In genomic region chr18:5036523-5036922, GRCh38 we compare ENCODE assay signal across 22 cellular contexts.
"Had no signal": no experiment of that assay in that cellular context is flagged by ENCODE, and none has a peak within 500 bp of the region (broad histone marks: within the 10 kb centered on the region; RNA-seq: fewer than 3 reads in every experiment).

No MANE protein-coding gene starts in this region.

- ATAC-seq: effector memory CD8-positive, alpha-beta T cell; left cardiac atrium; left lung; naive thymus-derived CD4-positive, alpha-beta T cell; stimulated activated effector memory CD8-positive, alpha-beta T cell treated with anti-CD3 and anti-CD28 coated beads, Interleukin-12 subunit alpha, Interleukin-12 subunit beta, amount 100 ng/mL, for 72 hours had no signal

- H3K27ac Mint-ChIP-seq: effector memory CD8-positive, alpha-beta T cell; naive thymus-derived CD4-positive, alpha-beta T cell; nephron; stimulated activated effector memory CD8-positive, alpha-beta T cell treated with anti-CD3 and anti-CD28 coated beads, Interleukin-12 subunit alpha, Interleukin-12 subunit beta, amount 100 ng/mL, for 72 hours had no signal

- H3K27ac ChIP-seq: left lung, prostate gland, right atrium auricular region, sigmoid colon, stomach, thyroid gland, vagina had no signal

- H3K36me3 Mint-ChIP-seq: naive thymus-derived CD4-positive, alpha-beta T cell; stimulated activated effector memory CD8-positive, alpha-beta T cell treated with anti-CD3 and anti-CD28 coated beads, Interleukin-12 subunit alpha, Interleukin-12 subunit beta, amount 100 ng/mL, for 72 hours had no signal

- H3K36me3 ChIP-seq: left lung, prostate gland, right atrium auricular region, sigmoid colon, stomach, thyroid gland, vagina had no signal

- H3K4me1 ChIP-seq: left lung, prostate gland, right atrium auricular region, sigmoid colon, stomach, thyroid gland, vagina had no signal

- FAIRE-seq: frontal cortex, islet of Langerhans had no signal

- H3K9me3 ChIP-seq: prostate gland, thyroid gland, vagina had no signal

- H3K4me3 ChIP-seq: left lung, prostate gland, right atrium auricular region, sigmoid colon, stomach, thyroid gland, vagina had no signal

- DNase-seq: cortex of kidney; effector memory CD8-positive, alpha-beta T cell; left cardiac atrium; left lung; mesenchymal stem cell; midbrain; naive thymus-derived CD4-positive, alpha-beta T cell; nucleus accumbens; sigmoid colon; stimulated activated CD4-positive, alpha-beta T cell treated with anti-CD3 and anti-CD28 coated beads, Interleukin-2, amount 100 ng/mL, for 24 hours; stimulated activated CD4-positive, alpha-beta T cell treated with anti-CD3 and anti-CD28 coated beads, Interleukin-4, amount 100 ng/mL, for 24 hours; stimulated activated naive CD4-positive, alpha-beta T cell treated with Interleukin-2 at 50 U/mL for 16 hours; stomach; thyroid gland; trophoblast cell had no signal

- H3K4me3 Mint-ChIP-seq: effector memory CD8-positive, alpha-beta T cell; naive thymus-derived CD4-positive, alpha-beta T cell; nephron; stimulated activated effector memory CD8-positive, alpha-beta T cell treated with anti-CD3 and anti-CD28 coated beads, Interleukin-12 subunit alpha, Interleukin-12 subunit beta, amount 100 ng/mL, for 72 hours had no signal

- H3K27me3 ChIP-seq: left lung, right atrium auricular region, sigmoid colon, stomach, thyroid gland, vagina had no signal

- H3K4me1 Mint-ChIP-seq: naive thymus-derived CD4-positive, alpha-beta T cell; nephron; stimulated activated effector memory CD8-positive, alpha-beta T cell treated with anti-CD3 and anti-CD28 coated beads, Interleukin-12 subunit alpha, Interleukin-12 subunit beta, amount 100 ng/mL, for 72 hours had no signal
